ENCODE assay signal across 15 cellular contexts in genomic region chr6:168117942-168118341, GRCh38. TPM values are rescaled to one million over a fixed set of nuclear protein-coding genes. Genes with fewer than 3 reads are reported as not detected.
DNase-seq lines count a peak whose midpoint lies in the region; ATAC-seq and TF ChIP-seq lines count a peak whose summit lies in the region.
"Had no signal": no experiment of that assay in that cellular context is flagged by ENCODE, and none has a peak within 500 bp of the region (broad histone marks: within the 10 kb centered on the region; RNA-seq: fewer than 3 reads in every experiment).

No MANE protein-coding gene starts in this region.

- no peaks in the 10 kb centered on the region for H3K4me1 ChIP-seq in cardiac muscle cell (ENCODE audit: low read depth)
- H3K4me1 ChIP-seq in hepatocyte (ENCODE audit: insufficient read depth) = no peaks in the 10 kb centered on the region
- no peaks in the 10 kb centered on the region for H3K4me1 ChIP-seq in upper lobe of right lung
- H3K4me1 ChIP-seq: thyroid gland had no signal

- CTCF ChIA-PET in GM10248 (lab: Yijun Ruan, JAX) = no interaction called here

- intact Hi-C loops in Right ventricle myocardium superior (cut with DNase I) = loop anchor here (5.0 kb wide), 1 partner anchor 56 kb away; no protein-coding TSS in a partner anchor
- intact Hi-C loops in upper lobe of right lung (cut with DNase I) = no loop called here

- H3K4me3 ChIP-seq in cardiac muscle cell (no peak overlapping the region), astrocyte of the spinal cord (ENCODE audit: low read depth, low read length) (no peak overlapping the region), hepatocyte (no peak overlapping the region), upper lobe of right lung (no peak overlapping the region)
- H3K4me3 ChIP-seq: skin epidermis, thyroid gland had no signal

- H2AFZ ChIP-seq in hepatocyte = no peak overlapping the region

- no peaks in the 10 kb centered on the region for H4K20me1 ChIP-seq in hepatocyte (ENCODE audit: insufficient read depth, poor library complexity, severe bottlenecking)

- POLR2A ChIA-PET in GM10248 (lab: Yijun Ruan, JAX) = no interaction called here

- whole genome bisulfite sequencing in hepatocyte (ENCODE audit: low lambda C conversion rate, missing lambda C conversion rate) = 70% methylated on average over 4 of the region's 4 CpGs

- in situ Hi-C loops in astrocyte of the spinal cord (cut with HindIII; ENCODE audit: low sequenced_read_pairs) = no loop called here

- DNase-seq in cardiac muscle cell (ENCODE audit: low read depth in 1 of 2, low spot score in 1 of 2) = peak in 1 of 2 donors; percentile 12
- no peak for DNase-seq in Right ventricle myocardium superior
- no peak for DNase-seq in astrocyte of the spinal cord (ENCODE audit: low read depth, low spot score)
- DNase-seq in hepatocyte (ENCODE audit: low spot score) = no peak
- DNase-seq in upper lobe of right lung = no peak
- no peak for DNase-seq in NCI-H1436 treated with DMSO at 0.1 percent for 48 hours (lab: John Stamatoyannopoulos, UW)
- DNase-seq in GM10248 (ENCODE audit: extremely low spot score) = no peak
- DNase-seq: EL; naive thymus-derived CD8-positive, alpha-beta T cell; thyroid gland had no signal

- H3K79me2 ChIP-seq in hepatocyte = no peaks in the 10 kb centered on the region

- TF ChIP-seq CTCF in cardiac muscle cell (IDR thresholded peaks at IDR 0.05; ENCODE audit: low read depth, low read length) (peak; percentile 50), astrocyte of the spinal cord (IDR thresholded peaks at IDR 0.05; ENCODE audit: low read depth, low read length) (peak; percentile 24), hepatocyte (IDR thresholded peaks at IDR 0.05; ENCODE audit: poor library complexity) (peak; percentile 46), upper lobe of right lung (IDR thresholded peaks at IDR 0.05) (peak; percentile 33), GM10248 (IDR thresholded peaks at IDR 0.05; ENCODE audit: control extremely low read depth, extremely low read depth, low read depth, missing control alignments) (no peak)

- H3K4me2 ChIP-seq in hepatocyte = no peak overlapping the region

- H3K9me2 ChIP-seq in hepatocyte (replicated peaks; ENCODE audit: insufficient read depth) = no peaks in the 10 kb centered on the region

- H3K27me3 ChIP-seq in cardiac muscle cell = no peaks in the 10 kb centered on the region
- H3K27me3 ChIP-seq in hepatocyte = no peaks in the 10 kb centered on the region
- H3K27me3 ChIP-seq in upper lobe of right lung = no peaks in the 10 kb centered on the region
- H3K27me3 ChIP-seq: thyroid gland had no signal

- H3K36me3 ChIP-seq in cardiac muscle cell (no peaks in the 10 kb centered on the region), hepatocyte (replicated peaks; ENCODE audit: insufficient read depth, low read depth) (no peaks in the 10 kb centered on the region), upper lobe of right lung (no peaks in the 10 kb centered on the region)
- H3K36me3 ChIP-seq: thyroid gland had no signal

- no peaks in the 10 kb centered on the region for H3K9me3 ChIP-seq in cardiac muscle cell (ENCODE audit: low read depth)
- no peaks in the 10 kb centered on the region for H3K9me3 ChIP-seq in hepatocyte (ENCODE audit: low read depth)
- no peaks in the 10 kb centered on the region for H3K9me3 ChIP-seq in upper lobe of right lung
- H3K9me3 ChIP-seq: thyroid gland had no signal

- no peak for ATAC-seq in Right ventricle myocardium superior (ENCODE audit: poor library complexity)
- ATAC-seq in upper lobe of right lung = no peak
- no peak for ATAC-seq in GM19351 (IDR thresholded peaks at IDR 0.05; ENCODE audit: unreplicated experiment)
- ATAC-seq: naive thymus-derived CD8-positive, alpha-beta T cell had no signal

- H3K27ac ChIP-seq in cardiac muscle cell (no peak overlapping the region), hepatocyte (no peak overlapping the region), upper lobe of right lung (no peak overlapping the region)
- H3K27ac ChIP-seq: skin epidermis, thyroid gland had no signal

RNA-seq across cellular contexts. Expression of gene FRMD1, which starts 38.9 kb away (rescaled TPM):
- 0.09 TPM in 1 of 2 replicates, not detected in the other for total RNA-seq in cardiac muscle cell
- polyA plus RNA-seq in cardiac muscle cell = not detected in 2 replicates
- 1.0 TPM for total RNA-seq in Right ventricle myocardium superior
- total RNA-seq in hepatocyte = 0.07 TPM in 1 of 2 replicates, not detected in the other
- polyA plus RNA-seq in hepatocyte = 0.46 TPM in 1 of 2 replicates, not detected in the other
- 0.09 TPM for total RNA-seq in upper lobe of right lung
- total RNA-seq: endothelial cell of umbilical vein; M059J; naive thymus-derived CD8-positive, alpha-beta T cell; RPMI7951 had no signal
- polyA plus RNA-seq: endothelial cell of umbilical vein; naive thymus-derived CD8-positive, alpha-beta T cell had no signal
